In the genomic region with DNA sequence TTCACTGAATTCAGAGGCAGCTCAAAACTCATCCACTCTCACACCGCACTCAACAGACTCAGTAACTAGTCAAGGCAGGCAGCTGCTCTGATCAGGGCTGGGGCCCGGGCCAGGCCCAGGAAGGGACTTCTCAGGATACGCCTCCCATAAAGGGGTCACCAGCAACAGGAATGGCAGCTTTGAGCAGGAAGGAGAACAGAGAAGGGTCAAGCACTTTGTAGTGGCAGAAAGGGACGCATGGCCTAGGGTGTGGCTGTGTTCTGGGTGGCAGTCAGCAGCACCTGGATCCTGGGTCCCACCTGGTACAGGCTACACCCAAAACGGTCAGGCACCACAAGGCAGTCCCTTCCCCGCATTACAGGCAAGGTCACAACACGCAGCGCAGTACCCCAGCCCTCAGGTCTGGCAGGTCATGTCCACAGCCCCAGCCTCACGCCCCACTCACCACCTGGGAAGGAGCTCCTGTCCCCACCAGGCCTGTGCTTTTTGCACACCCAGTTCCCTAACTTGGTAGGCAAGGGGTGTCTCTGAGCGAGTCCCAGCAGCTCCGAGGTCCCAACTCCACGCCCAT, we compare ENCODE assay signal across 10 cellular contexts.
A peak's percentile ranks its signal among the peaks of the same experiment; 100 is the strongest.
DNase-seq lines count a peak whose midpoint lies in the region; ATAC-seq and TF ChIP-seq lines count a peak whose summit lies in the region.
"Had no signal": no experiment of that assay in that cellular context is flagged by ENCODE, and none has a peak within 500 bp of the region (broad histone marks: within the 10 kb centered on the region; RNA-seq: fewer than 3 reads in every experiment).

No MANE protein-coding gene starts in this region.

- no peak for TF ChIP-seq POLR2A in IMR-90 (IDR thresholded peaks at IDR 0.05; ENCODE audit: low read depth, low read length)
- TF ChIP-seq POLR2A in Peyer's patch (IDR thresholded peaks at IDR 0.05) = no peak

- H2AK9ac ChIP-seq in IMR-90 (replicated peaks; ENCODE audit: low read depth, low read length, poor library complexity) = peak overlapping the region; percentile 1

- in situ Hi-C loops in IMR-90 (cut with MboI; ENCODE audit: low sequenced_read_pairs) (no loop called here), mammary epithelial cell (cut with MboI; ENCODE audit: low sequenced_read_pairs in 2 of 2) (loop anchor here in 1 of 2 donors (10.0 kb wide), 1 partner anchor 188 kb away; a partner anchor contains a TSS)

- no peaks in the 10 kb centered on the region for H3K9me3 Mint-ChIP-seq in CD14-positive monocyte
- no peaks in the 10 kb centered on the region for H3K9me3 Mint-ChIP-seq in naive B cell

- no peak overlapping the region for H4K91ac ChIP-seq in IMR-90 (ENCODE audit: insufficient read depth, low read depth, low read length)

- WGBS in IMR-90 (ENCODE audit: extremely low coverage in 2 of 2, insufficient read length in 1 of 2), 2 experiments = 95% methylated on average over 7 of the region's 12 CpGs; no CpG with 5 or more reads in 1 of the 2 experiments
- 69% methylated on average over 11 of the region's 12 CpGs for WGBS in mammary epithelial cell (ENCODE audit: low coverage, missing lambda C conversion rate)

- H3K79me2 ChIP-seq in mammary epithelial cell (ENCODE audit: insufficient read depth, low read length) = peaks cover 97% of the 10 kb centered on the region

- TF ChIP-seq RAD21 in IMR-90 (IDR thresholded peaks at IDR 0.05; ENCODE audit: low read length) = no peak

- H2AFZ ChIP-seq in IMR-90 (replicated peaks; ENCODE audit: low read length, poor library complexity) (peak overlapping the region; percentile 40), mammary epithelial cell (ENCODE audit: low read depth, low read length) (no peak overlapping the region)

- no peak for ATAC-seq in IMR-90 (ENCODE audit: low read depth)
- ATAC-seq in naive B cell (ENCODE audit: low read depth in 2 of 2) = no peak
- no peak for ATAC-seq in GM21526 (IDR thresholded peaks at IDR 0.05; ENCODE audit: low FRiP score, unreplicated experiment)

- POLR2A ChIA-PET in IMR-90 (lab: Charles Lee; ENCODE audit: unreplicated experiment) = no interaction called here

- intact Hi-C loops in CD14-positive monocyte (cut with micrococcal nuclease) (no loop called here), IMR-90 (cut with micrococcal nuclease) (no loop called here), mammary epithelial cell (cut with micrococcal nuclease) (no loop called here)

- H4K8ac ChIP-seq in IMR-90 (ENCODE audit: low read depth in 2 of 2, low read length in 2 of 2) = peak overlapping the region in 1 of 2 experiments; percentile 65; a peak in 1 of 4 replicates

- H3K4me3 ChIP-seq in IMR-90 (ENCODE audit: insufficient read depth, low read depth, low read length) = no peak overlapping the region
- no peak overlapping the region for H3K4me3 ChIP-seq in mammary epithelial cell (replicated peaks in 1 of 3; ENCODE audit: insufficient read depth in 1 of 3, low read depth in 2 of 3, low read length in 3 of 3)
- no peak overlapping the region for H3K4me3 ChIP-seq in Peyer's patch

- H3K27ac Mint-ChIP-seq in CD14-positive monocyte (peak overlapping the region; percentile 7 to 83 (median 71)), naive B cell (peak overlapping the region in 5 of 6 donors; percentile 15 to 93 (median 84))

- no peak overlapping the region for H3K18ac ChIP-seq in IMR-90 (ENCODE audit: low read depth, low read length)

- 0 out of 2 replicates have a peak overlapping the region, but pooled peaks have one; percentile 8 for H3K27ac ChIP-seq in IMR-90 (ENCODE audit: insufficient read depth, low read length)
- H3K27ac ChIP-seq in mammary epithelial cell (ENCODE audit: insufficient read depth, low read depth, low read length) = no peak overlapping the region
- peak overlapping the region in 2 of 4 donors; percentile 71 to 73 for H3K27ac ChIP-seq in Peyer's patch

- H3K4me2 ChIP-seq in IMR-90 (ENCODE audit: low read depth, low read length) (no peak overlapping the region), mammary epithelial cell (ENCODE audit: insufficient read depth, low read depth, low read length) (peak overlapping the region; percentile 7)

- H2AK5ac ChIP-seq in IMR-90 (ENCODE audit: low read depth, low read length) = peak overlapping the region; percentile 91

- DNase-seq in CD14-positive monocyte (ENCODE audit: low spot score) (no peak), IMR-90 (no peak), mammary epithelial cell (no peak), naive B cell (no peak), SIG-M5 treated with dmso at 0.1 percent for 504 hours (lab: John Stamatoyannopoulos, UW; ENCODE audit: unreplicated experiment) (no peak), SW480 (ENCODE audit: low spot score) (no peak), Peyer's patch (no peak)
- DNase-seq: DMS79, NCI-H2081 had no signal

- dilution Hi-C loops in IMR-90 (cut with HindIII; ENCODE audit: low sequenced_read_pairs, unreplicated experiment) (no loop called here), mammary epithelial cell (cut with HindIII; ENCODE audit: low sequenced_read_pairs) (no loop called here)

- H4K5ac ChIP-seq in IMR-90 (ENCODE audit: low read depth, low read length) = no peak overlapping the region

- H3K4me3 Mint-ChIP-seq in CD14-positive monocyte (peak overlapping the region in 1 of 2 donors; percentile 37), naive B cell (peak overlapping the region in 6 of 8 donors; percentile 3 to 82 (median 58))

- H3K79me1 ChIP-seq in IMR-90 (ENCODE audit: low read depth in 1 of 2, low read length in 2 of 2) = peaks cover 37 to 97% of the 10 kb centered on the region in 2 experiments

- TF ChIP-seq CTCF in CD14-positive monocyte (IDR thresholded peaks at IDR 0.05) = no peak
- no peak for TF ChIP-seq CTCF in IMR-90 (conservative IDR thresholded peaks at IDR 0.05; ENCODE audit: low read depth, low read length)
- TF ChIP-seq CTCF in mammary epithelial cell (conservative IDR thresholded peaks at IDR 0.05 in 1 of 2, IDR thresholded peaks at IDR 0.05 in 1 of 2; ENCODE audit: extremely low read depth in 1 of 2, insufficient read depth in 1 of 2, low read depth in 1 of 2, low read length in 2 of 2) = no peak
- no peak for TF ChIP-seq CTCF in Peyer's patch (IDR thresholded peaks at IDR 0.05)

- H3K36me3 Mint-ChIP-seq in CD14-positive monocyte = peaks cover 45 to 62% of the 10 kb centered on the region in 2 donors
- H3K36me3 Mint-ChIP-seq in naive B cell = no peaks in the 10 kb centered on the region

- H4K20me1 ChIP-seq in IMR-90 (ENCODE audit: insufficient read depth, low read length) (peaks cover 96% of the 10 kb centered on the region), mammary epithelial cell (ENCODE audit: insufficient read depth, low read length) (no peaks in the 10 kb centered on the region)

- peak overlapping the region; percentile 70; the same call in 1 of the 2 replicates for H2BK20ac ChIP-seq in IMR-90 (ENCODE audit: low read depth, low read length)

- BruUV-seq in IMR-90 (replicated peaks; lab: Mats Ljungman, UMichigan) (no TSS peak), mammary epithelial cell (replicated peaks; lab: Mats Ljungman, UMichigan) (no TSS peak)

- H3K36me3 ChIP-seq in IMR-90 (ENCODE audit: control insufficient read depth, insufficient read depth, low read length) (peaks cover 26% of the 10 kb centered on the region), mammary epithelial cell (ENCODE audit: insufficient read depth, low read length) (no peaks in the 10 kb centered on the region), Peyer's patch (peaks cover 0 to 24% (median 0%) of the 10 kb centered on the region in 3 donors)

- peak overlapping the region; percentile 79 for H3K4ac ChIP-seq in IMR-90 (ENCODE audit: low read depth, low read length)

- CTCF ChIA-PET in IMR-90 (lab: Yijun Ruan, JAX) = no interaction called here
- CTCF ChIA-PET in mammary epithelial cell (lab: Charles Lee; ENCODE audit: low non-redundant PET) = no interaction called here

- H2BK15ac ChIP-seq in IMR-90 (ENCODE audit: low read depth, low read length) = peak overlapping the region; percentile 11; the same call in 1 of the 3 replicates

- peak overlapping the region; percentile 75; the same call in 1 of the 2 replicates for H3K23ac ChIP-seq in IMR-90 (ENCODE audit: low read depth, low read length)

- peaks cover 72% of the 10 kb centered on the region for H3K9me1 ChIP-seq in IMR-90 (ENCODE audit: insufficient read depth, low read length)

- H3K9ac ChIP-seq in IMR-90 (ENCODE audit: low read depth, low read length) = no peak overlapping the region
- H3K9ac ChIP-seq in mammary epithelial cell (ENCODE audit: insufficient read depth, low read length) = no peak overlapping the region

- H2BK5ac ChIP-seq in IMR-90 (ENCODE audit: low read depth, low read length, poor library complexity, severe bottlenecking) = peak overlapping the region; percentile 74

- no peak overlapping the region for H3K56ac ChIP-seq in IMR-90 (ENCODE audit: extremely low read depth, insufficient read depth, low read length)

- H3K4me1 Mint-ChIP-seq in CD14-positive monocyte = peaks cover 54% of the 10 kb centered on the region
- peaks cover 66 to 88% (median 86%) of the 10 kb centered on the region in 3 donors for H3K4me1 Mint-ChIP-seq in naive B cell

- peak overlapping the region; percentile 21; the same call in 1 of the 2 replicates for H2BK120ac ChIP-seq in IMR-90 (ENCODE audit: low read depth, low read length)

- H3K14ac ChIP-seq in IMR-90 (replicated peaks; ENCODE audit: low read depth, low read length) = peak overlapping the region; percentile 89

- H3K27me3 Mint-ChIP-seq in CD14-positive monocyte (ENCODE audit: low read depth in 3 of 3) (peaks cover 0 to 3% (median 3%) of the 10 kb centered on the region in 3 donors), naive B cell (no peaks in the 10 kb centered on the region)

- H3K27me3 ChIP-seq in IMR-90 (ENCODE audit: control insufficient read depth, insufficient read depth, low read length) (no peaks in the 10 kb centered on the region), mammary epithelial cell (ENCODE audit: insufficient read depth, low read length) (no peaks in the 10 kb centered on the region), Peyer's patch (no peaks in the 10 kb centered on the region)

- H3K9me3 ChIP-seq in IMR-90 (ENCODE audit: control insufficient read depth, insufficient read depth, low read length) (no peaks in the 10 kb centered on the region), mammary epithelial cell (replicated peaks; ENCODE audit: insufficient read depth, low read length) (peaks cover 15% of the 10 kb centered on the region), Peyer's patch (no peaks in the 10 kb centered on the region)

- H3K4me1 ChIP-seq in IMR-90 (ENCODE audit: control insufficient read depth, insufficient read depth, low read length) = peaks cover 56% of the 10 kb centered on the region
- peaks cover 81% of the 10 kb centered on the region for H3K4me1 ChIP-seq in mammary epithelial cell (ENCODE audit: insufficient read depth, low read length)
- H3K4me1 ChIP-seq in Peyer's patch = peaks cover 9 to 99% (median 53%) of the 10 kb centered on the region in 4 donors

TF ChIP-seq in IMR-90, 13 proteins besides CTCF, POLR2A, EP300 and RAD21:
- TF ChIP-seq CEBPB (IDR thresholded peaks at IDR 0.05; ENCODE audit: low read depth, low read length) = no peak
- TF ChIP-seq NFE2L2 (IDR thresholded peaks at IDR 0.05; ENCODE audit: low read depth, low read length) = no peak
- TF ChIP-seq RFX5 (IDR thresholded peaks at IDR 0.05; ENCODE audit: low read depth, low read length) = no peak
- TF ChIP-seq SMC3 (IDR thresholded peaks at IDR 0.05; ENCODE audit: low read depth, low read length) = no peak
- no peak for TF ChIP-seq FOS (IDR thresholded peaks at IDR 0.05; ENCODE audit: low read depth, low read length)
TF ChIP-seq in IMR-90: peak in this region for 0.
